Comparison of ENCODE assay signal across 23 cellular contexts in genomic region chr2:32291746-32292145, GRCh38. TPM values are rescaled to one million over a fixed set of nuclear protein-coding genes. Genes with fewer than 3 reads are reported as not detected.
A peak's percentile ranks its signal among the peaks of the same experiment; 100 is the strongest.
DNase-seq lines count a peak whose midpoint lies in the region; ATAC-seq, FAIRE-seq and TF ChIP-seq lines count a peak whose summit lies in the region.
"Had no signal": no experiment of that assay in that cellular context is flagged by ENCODE, and none has a peak within 500 bp of the region (broad histone marks: within the 10 kb centered on the region; RNA-seq: fewer than 3 reads in every experiment).

No MANE protein-coding gene starts in this region.

- intact Hi-C loops in CD14-positive monocyte (cut with micrococcal nuclease): no loop called here

- H3K4me3 ChIP-seq in A549: no peak overlapping the region
- no peak overlapping the region for H3K4me3 ChIP-seq in cardiac fibroblast (replicated peaks in 1 of 2; ENCODE audit: low read depth in 2 of 2, low read length in 2 of 2)
- H3K4me3 ChIP-seq: BLaER1 treated with 17β-estradiol and CSF1 and Interleukin-3, amounts not matched to agents 10 nM and 100 nM; SJSA1 had no signal

- POLR2A ChIA-PET in A549 (lab: Yijun Ruan, JAX): no interaction called here

- H3K27ac ChIP-seq in A549: no peak overlapping the region
- H3K27ac ChIP-seq: SJSA1 had no signal

- peak overlapping the region; percentile 8; the same call in 2 of the 3 replicates for H3K4me2 ChIP-seq in A549

- TF ChIP-seq CTCF in A549 (IDR thresholded peaks at IDR 0.05) (no peak), cardiac fibroblast (IDR thresholded peaks at IDR 0.05; ENCODE audit: low read depth, low read length) (no peak), CD14-positive monocyte (IDR thresholded peaks at IDR 0.05) (no peak)

- H3K9me3 Mint-ChIP-seq in stimulated activated naive B cell treated with anti-CD40 and anti-IgM and Interleukin-4, amounts not matched to agents 10 μg/mL and 1 μg/mL and 100 μg/mL, for 72 hours: no peaks in the 10 kb centered on the region
- H3K9me3 Mint-ChIP-seq in CD14-positive monocyte: peaks cover 0 to 4% (median 0%) of the 10 kb centered on the region in 7 donors
- H3K9me3 Mint-ChIP-seq: CD8-positive, alpha-beta T cell had no signal

- FAIRE-seq in A549 (lab: Jason Lieb, UNC): no peak
- FAIRE-seq: D721Med, GM19239, HepG2 had no signal

- DNase-seq in A549 (ENCODE audit: low read depth in 1 of 2, low spot score in 1 of 2) (no peak), G401 (ENCODE audit: low spot score) (peak; percentile 15), cardiac fibroblast (ENCODE audit: low read depth in 2 of 2) (peak; percentile 14 to 20), iris pigment epithelial cell (ENCODE audit: low read depth) (peak; percentile 27), CD14-positive monocyte (ENCODE audit: low spot score) (no peak), NCI-H1436 treated with DMSO at 0.1 percent for 48 hours (lab: John Stamatoyannopoulos, UW) (no peak)
- no peak for DNase-seq in stimulated activated naive B cell treated with anti-CD40 and anti-IgM and Interleukin-4, amounts not matched to agents 10 μg/mL and 1 μg/mL and 100 μg/mL, for 72 hours
- DNase-seq: CD8-positive, alpha-beta T cell; EL; GOT3; HCEC 1CT; KBM-7; NCI-H1105; NCI-H2029 treated with DMSO at 0.1 percent for 48 hours; NCI-H524 treated with DMSO at 0.1 percent for 48 hours; NCI-H82; OCI-M1 had no signal

- no peak for TF ChIP-seq RAD21 in A549 (conservative IDR thresholded peaks at IDR 0.05 in 1 of 2, IDR thresholded peaks at IDR 0.05 in 1 of 2)

- no peaks in the 10 kb centered on the region for H3K27me3 Mint-ChIP-seq in stimulated activated naive B cell treated with anti-CD40 and anti-IgM and Interleukin-4, amounts not matched to agents 10 μg/mL and 1 μg/mL and 100 μg/mL, for 72 hours
- H3K27me3 Mint-ChIP-seq in CD14-positive monocyte (ENCODE audit: low read depth in 3 of 3): no peaks in the 10 kb centered on the region

- H3K4me1 ChIP-seq in A549: peaks cover 29% of the 10 kb centered on the region

- TF ChIP-seq EP300 in A549 (IDR thresholded peaks at IDR 0.05): no peak

- H3K4me3 Mint-ChIP-seq in stimulated activated naive B cell treated with anti-CD40 and anti-IgM and Interleukin-4, amounts not matched to agents 10 μg/mL and 1 μg/mL and 100 μg/mL, for 72 hours: no peak overlapping the region
- H3K4me3 Mint-ChIP-seq in CD14-positive monocyte: no peak overlapping the region
- H3K4me3 Mint-ChIP-seq: CD8-positive, alpha-beta T cell had no signal

- CTCF ChIA-PET in A549 (lab: Yijun Ruan, JAX): interaction anchor here (1.1 kb wide), 1 partner anchor 12 kb away, joined by 3 read pairs; no protein-coding TSS in a partner anchor

- in situ Hi-C loops in G401 (cut with HindIII; ENCODE audit: low sequenced_read_pairs): no loop called here

- no peak for TF ChIP-seq POLR2A in A549 (IDR thresholded peaks at IDR 0.05; ENCODE audit: low read length)

- H3K4me1 Mint-ChIP-seq in stimulated activated naive B cell treated with anti-CD40 and anti-IgM and Interleukin-4, amounts not matched to agents 10 μg/mL and 1 μg/mL and 100 μg/mL, for 72 hours: peaks cover 6 to 13% of the 10 kb centered on the region in 2 donors
- peaks cover 22% of the 10 kb centered on the region for H3K4me1 Mint-ChIP-seq in CD14-positive monocyte

- no peaks in the 10 kb centered on the region for H3K9me3 ChIP-seq in A549
- H3K9me3 ChIP-seq: SJSA1 had no signal

- 57% methylated on average over 2 of the region's 2 CpGs for WGBS in A549 (ENCODE audit: missing lambda C conversion rate)

- no peak for ATAC-seq in A549
- ATAC-seq in stimulated activated naive B cell treated with anti-CD40 and anti-IgM and Interleukin-4, amounts not matched to agents 10 μg/mL and 1 μg/mL and 100 μg/mL, for 72 hours (replicated peaks): no peak
- ATAC-seq: CD8-positive, alpha-beta T cell; HepG2; Right ventricle myocardium inferior had no signal

- peaks cover 15 to 17% of the 10 kb centered on the region in 2 donors for H3K36me3 Mint-ChIP-seq in stimulated activated naive B cell treated with anti-CD40 and anti-IgM and Interleukin-4, amounts not matched to agents 10 μg/mL and 1 μg/mL and 100 μg/mL, for 72 hours
- peaks cover 34 to 53% of the 10 kb centered on the region in 2 donors for H3K36me3 Mint-ChIP-seq in CD14-positive monocyte

- H3K27ac Mint-ChIP-seq in stimulated activated naive B cell treated with anti-CD40 and anti-IgM and Interleukin-4, amounts not matched to agents 10 μg/mL and 1 μg/mL and 100 μg/mL, for 72 hours: no peak overlapping the region
- H3K27ac Mint-ChIP-seq in CD14-positive monocyte: peak overlapping the region in 3 of 7 donors; percentile 40 to 46 (median 43)
- H3K27ac Mint-ChIP-seq: CD8-positive, alpha-beta T cell had no signal

TF ChIP-seq in A549, 52 proteins besides CTCF, POLR2A, EP300 and RAD21:
- TF ChIP-seq NR3C1 (IDR thresholded peaks at IDR 0.05) (no peak), ATOH8 (CRISPR knock-in tag; IDR thresholded peaks at IDR 0.05; ENCODE audit: low read depth) (no peak), USF2 (IDR thresholded peaks at IDR 0.05) (no peak), HEYL (CRISPR knock-in tag; IDR thresholded peaks at IDR 0.05) (no peak), HOXB5 (CRISPR knock-in tag; IDR thresholded peaks at IDR 0.05) (no peak), FOXS1 (CRISPR knock-in tag; IDR thresholded peaks at IDR 0.05) (no peak), RCOR1 (IDR thresholded peaks at IDR 0.05; ENCODE audit: low read depth, low read length) (no peak)

RNA-seq across cellular contexts. Expression of gene YIPF4, which starts 14.0 kb away (rescaled TPM):
- polyA plus RNA-seq in A549 (2011; rRNA removed) (28.4 and 54.1 TPM in 2 replicates), A549 (2017; fragmentation: RNase III; extraction: RNeasy Plus Mini Kit Qiagen cat#74134 plus additional on column Dnase treatment) (28.6 to 35.7 TPM (median 31.4 TPM) in 3 replicates), CD14-positive monocyte (10 to 100 TPM; 20.0 to 25.7 TPM)
- polyA plus RNA-seq in A549 (2012; cell fraction: cytosol; rRNA removed): 3.3 and 3.4 TPM in 2 replicates
- polyA plus RNA-seq in A549 (2012; cell fraction: nucleus; rRNA removed): 1.9 and 5.1 TPM in 2 replicates
- polyA minus RNA-seq in A549 (2011; rRNA and poly(A)+ RNA removed): 5.5 and 8.0 TPM in 2 replicates
- total RNA-seq in G401 (2014; rRNA removed; shearing (Covaris generic)): 5.8 and 16.1 TPM in 2 replicates

RNA-seq across cellular contexts. Expression of gene NLRC4, which starts 27.1 kb away (rescaled TPM):
- polyA plus RNA-seq in A549 (2011; rRNA removed) (0.01 TPM in 1 of 2 replicates, not detected in the other), A549 (2017; fragmentation: RNase III; extraction: RNeasy Plus Mini Kit Qiagen cat#74134 plus additional on column Dnase treatment) (not detected in 3 replicates), CD14-positive monocyte (10 to 100 TPM; 27.3 to 38.3 TPM)
- not detected in 2 replicates for polyA plus RNA-seq in A549 (2012; cell fraction: cytosol; rRNA removed)
- not detected in 2 replicates for polyA plus RNA-seq in A549 (2012; cell fraction: nucleus; rRNA removed)
- polyA minus RNA-seq in A549 (2011; rRNA and poly(A)+ RNA removed): not detected in 2 replicates
- not detected in 2 replicates for total RNA-seq in G401 (2014; rRNA removed; shearing (Covaris generic))
- total RNA-seq: CD8-positive, alpha-beta T cell; SJSA1 had no signal

Comparison
In these comparisons a context has a peak if more than half of its experiments do, and no peak if none do; other contexts are left out.
1. DNase-seq: peak in G401 (single experiment), cardiac fibroblast (2 of 2) and iris pigment epithelial cell (single experiment); none in A549 (0 of 2), stimulated activated naive B cell treated with anti-CD40 and anti-IgM and Interleukin-4, amounts not matched to agents 10 μg/mL and 1 μg/mL and 100 μg/mL, for 72 hours (single experiment), CD14-positive monocyte (single experiment) and NCI-H1436 treated with DMSO at 0.1 percent for 48 hours (single experiment).
2. RNA of gene NLRC4, which starts 27.1 kb away (polyA plus RNA-seq): 27.3 to 38.3 TPM in CD14-positive monocyte; 0.01 TPM in A549; every median in the first group is over 10 times any median in the second.